Comparison of ENCODE assay signal across 23 cellular contexts in genomic region chr10:103590744-103591291, GRCh38.
DNase-seq lines count a peak whose midpoint lies in the region; FAIRE-seq and TF ChIP-seq lines count a peak whose summit lies in the region.
"Had no signal": no experiment of that assay in that cellular context is flagged by ENCODE, and none has a peak within 500 bp of the region (broad histone marks: within the 10 kb centered on the region; RNA-seq: fewer than 3 reads in every experiment).

No MANE protein-coding gene starts in this region.

- H3K9me3 ChIP-seq in uterus = no peaks in the 10 kb centered on the region

- POLR2A ChIA-PET in RWPE1 (lab: Yijun Ruan, JAX; ENCODE audit: low non-redundant PET) = no interaction called here

- no peaks in the 10 kb centered on the region for H3K27me3 Mint-ChIP-seq in neural crest cell (ENCODE audit: low read depth)

- H3K4me3 Mint-ChIP-seq in neural crest cell = no peak overlapping the region

- H3K27me3 ChIP-seq in bronchial epithelial cell (ENCODE audit: control insufficient read depth, insufficient read depth, low read length) = no peaks in the 10 kb centered on the region
- H3K27me3 ChIP-seq in uterus = no peaks in the 10 kb centered on the region

- TF ChIP-seq POLR2A in uterus (IDR thresholded peaks at IDR 0.05) (no peak), erythroblast (IDR thresholded peaks at IDR 0.05; ENCODE audit: low read length) (no peak)

- no peaks in the 10 kb centered on the region for H3K4me1 ChIP-seq in uterus

- peak; percentile 72 for FAIRE-seq in bronchial epithelial cell (lab: Jason Lieb, UNC)
- FAIRE-seq: GM12892, GM19239, H54 had no signal

- H3K27ac ChIP-seq in RWPE1 (peak overlapping the region; percentile 25; the same call in 1 of the 2 replicates), uterus (peak overlapping the region; percentile 56 to 65)
- H3K27ac ChIP-seq: HL-60 had no signal

- no peaks in the 10 kb centered on the region for H3K9me3 Mint-ChIP-seq in neural crest cell

- CTCF ChIA-PET in RWPE1 (lab: Yijun Ruan, JAX) = interaction anchor here (0.8 kb wide), 1 partner anchor 15 kb away, joined by 3 read pairs; no protein-coding TSS in a partner anchor

- H3K36me3 Mint-ChIP-seq in neural crest cell (ENCODE audit: low read depth) = peaks cover 17% of the 10 kb centered on the region

- DNase-seq in RWPE1 (ENCODE audit: low spot score) = no peak
- DNase-seq in bronchial epithelial cell (ENCODE audit: low read depth) = no peak
- no peak for DNase-seq in neural crest cell (ENCODE audit: low read depth, low spot score)
- no peak for DNase-seq in uterus
- no peak for DNase-seq in erythroblast (lab: John Stamatoyannopoulos, UW)
- DNase-seq in NCI-H1694 (lab: John Stamatoyannopoulos, UW) = no peak
- no peak for DNase-seq in SKM-1 (lab: John Stamatoyannopoulos, UW; ENCODE audit: unreplicated experiment)
- DNase-seq: Calu3, DMS79 treated with DMSO at 0.1 percent for 48 hours, GF-D8, NCI-H1092, NCI-H1417 treated with DMSO at 0.1 percent for 48 hours, NCI-H187, NCI-H2081 treated with DMSO at 0.1 percent for 48 hours, NCI-H2171 treated with DMSO at 0.1 percent for 48 hours, NCI-H345, NCI-H524 treated with DMSO at 0.1 percent for 48 hours, NCI-H774, SHP77 had no signal

- TF ChIP-seq CTCF in RWPE1 (conservative IDR thresholded peaks at IDR 0.05; ENCODE audit: low read depth) (no peak), bronchial epithelial cell (IDR thresholded peaks at IDR 0.05; ENCODE audit: insufficient read depth, low read length, severe bottlenecking) (no peak), neural crest cell (conservative IDR thresholded peaks at IDR 0.05) (no peak), uterus (IDR thresholded peaks at IDR 0.05) (no peak)

- H3K27ac Mint-ChIP-seq in neural crest cell (ENCODE audit: unreplicated experiment) = peak overlapping the region; percentile 35

- H3K4me1 Mint-ChIP-seq in neural crest cell = peaks cover 3% of the 10 kb centered on the region

- intact Hi-C loops in uterus (cut with DNase I; ENCODE audit: low total_unique reads) = no loop called here

- H3K4me3 ChIP-seq in bronchial epithelial cell (ENCODE audit: low read depth, low read length) (no peak overlapping the region), uterus (no peak overlapping the region)

- H3K36me3 ChIP-seq in bronchial epithelial cell (ENCODE audit: control insufficient read depth, insufficient read depth, low read length) (no peaks in the 10 kb centered on the region), uterus (no peaks in the 10 kb centered on the region)
